ENCODE assay signal across 8 cellular contexts in genomic region chr18:36128907-36129299, GRCh38. TPM values are rescaled to one million over a fixed set of nuclear protein-coding genes. Genes with fewer than 3 reads are reported as not detected.
DNase-seq lines count a peak whose midpoint lies in the region; ATAC-seq and TF ChIP-seq lines count a peak whose summit lies in the region.

No MANE protein-coding gene starts in this region.

- H4K20me1 ChIP-seq in KMS-11 (ENCODE audit: insufficient read depth) (no peaks in the 10 kb centered on the region; the same call in 1 of the 2 replicates), neural cell (ENCODE audit: insufficient read depth) (no peaks in the 10 kb centered on the region)

- no peak for TF ChIP-seq EP300 in neural cell (conservative IDR thresholded peaks at IDR 0.05; ENCODE audit: poor library complexity, severe bottlenecking)

- peak overlapping the region; percentile 99 for H3K4me3 ChIP-seq in ACC112 (ENCODE audit: low read depth, low read length)
- H3K4me3 ChIP-seq in KMS-11 (IDR thresholded peaks at IDR 0.05; ENCODE audit: insufficient read depth, low read depth, low read length), result peak overlapping the region; percentile 80
- peak overlapping the region; percentile 67 to 100 (median 97) for H3K4me3 ChIP-seq in dorsolateral prefrontal cortex
- H3K4me3 ChIP-seq in neural cell (ENCODE audit: low read length), result peak overlapping the region; percentile 75

- H2AFZ ChIP-seq in ACC112 (ENCODE audit: low read length, unreplicated experiment), result peak overlapping the region; percentile 81
- H2AFZ ChIP-seq in KMS-11 (ENCODE audit: low read depth), result peak overlapping the region; percentile 99
- peak overlapping the region; percentile 95 for H2AFZ ChIP-seq in neural cell (ENCODE audit: low read depth, low read length)

- peaks cover 51% of the 10 kb centered on the region for H3K79me2 ChIP-seq in ACC112 (ENCODE audit: control insufficient read depth, insufficient read depth, low read length, unreplicated experiment)
- peaks cover 65% of the 10 kb centered on the region for H3K79me2 ChIP-seq in KMS-11 (ENCODE audit: insufficient read depth, low read depth)
- peaks cover 88% of the 10 kb centered on the region for H3K79me2 ChIP-seq in neural cell (replicated peaks; ENCODE audit: insufficient read depth, low read length)

- TF ChIP-seq RAD21 in neural cell (conservative IDR thresholded peaks at IDR 0.05), result no peak

- no peak for TF ChIP-seq CTCF in KMS-11 (conservative IDR thresholded peaks at IDR 0.05; ENCODE audit: low read depth, low read length)
- TF ChIP-seq CTCF in dorsolateral prefrontal cortex (IDR thresholded peaks at IDR 0.05 in 54 of 56, conservative IDR thresholded peaks at IDR 0.05 in 2 of 56; ENCODE audit: low read depth in 1 of 56, partially characterized antibody in 56 of 56), result peak in 1 of 56 donors; percentile 7
- no peak for TF ChIP-seq CTCF in neural cell (IDR thresholded peaks at IDR 0.05; ENCODE audit: poor library complexity, severe bottlenecking)

- ATAC-seq in GM19463 (IDR thresholded peaks at IDR 0.05; ENCODE audit: unreplicated experiment) (peak; percentile 15), HG03196 (IDR thresholded peaks at IDR 0.05; ENCODE audit: unreplicated experiment) (no peak)

- peak in 1 of 10 donors; percentile 45 for DNase-seq in dorsolateral prefrontal cortex
- DNase-seq in DMS 273 (lab: John Stamatoyannopoulos, UW; ENCODE audit: unreplicated experiment), result no peak
- no peak for DNase-seq in AG20443 (ENCODE audit: low spot score)

- H3K36me3 ChIP-seq in ACC112 (ENCODE audit: insufficient read depth, low read length) (0 out of 2 replicates have a peak, but pooled peaks cover 4% of the 10 kb centered on the region), KMS-11 (ENCODE audit: insufficient read depth) (peaks cover 6% of the 10 kb centered on the region; the same call in 1 of the 2 replicates), neural cell (ENCODE audit: insufficient read depth, low read length) (peaks cover 7% of the 10 kb centered on the region)

- intact Hi-C loops in dorsolateral prefrontal cortex (cut with DNase I), result loop anchor here (1.0 to 10.0 kb wide), 4 partner anchors 62 to 166 kb away; partner anchors contain the start of genes RMP24 (in 2 of the 2), RPRD1A (in 2 of the 2) and FHOD3 (in 1 of the 2)

- H3K27me3 ChIP-seq in ACC112 (ENCODE audit: insufficient read depth, low read length), result no peaks in the 10 kb centered on the region
- H3K27me3 ChIP-seq in KMS-11 (ENCODE audit: insufficient read depth, low read depth), result no peaks in the 10 kb centered on the region
- H3K27me3 ChIP-seq in dorsolateral prefrontal cortex, result no peaks in the 10 kb centered on the region
- H3K27me3 ChIP-seq in neural cell (ENCODE audit: insufficient read depth, low read depth, low read length), result no peaks in the 10 kb centered on the region

- H3K4me2 ChIP-seq in KMS-11 (peak overlapping the region; percentile 64), neural cell (ENCODE audit: low read length) (no peak overlapping the region)

- peak overlapping the region; percentile 96 for H3K9ac ChIP-seq in KMS-11
- peak overlapping the region; percentile 99 for H3K9ac ChIP-seq in neural cell (ENCODE audit: low read length)

- peaks cover 17% of the 10 kb centered on the region for H3K4me1 ChIP-seq in ACC112 (ENCODE audit: control insufficient read depth, insufficient read depth, low read length, unreplicated experiment)
- H3K4me1 ChIP-seq in KMS-11 (ENCODE audit: low read depth, poor library complexity, severe bottlenecking), result peaks cover 42% of the 10 kb centered on the region

- no peaks in the 10 kb centered on the region for H3F3A ChIP-seq in neural cell (ENCODE audit: insufficient read depth, low read length, poor library complexity, severe bottlenecking)

- no peaks in the 10 kb centered on the region for H3K9me2 ChIP-seq in neural cell (ENCODE audit: insufficient read depth, low read length)

- no peaks in the 10 kb centered on the region for H3K9me3 ChIP-seq in neural cell (ENCODE audit: low read length)

- H3K27ac ChIP-seq in ACC112 (ENCODE audit: low read depth, low read length), result no peak overlapping the region
- H3K27ac ChIP-seq in KMS-11, result peak overlapping the region; percentile 93
- H3K27ac ChIP-seq in dorsolateral prefrontal cortex, result peak overlapping the region; percentile 91 to 100 (median 99)
- peak overlapping the region; percentile 97 for H3K27ac ChIP-seq in neural cell (ENCODE audit: low read length)

TF ChIP-seq in neural cell, 6 proteins besides CTCF, POLR2A, EP300 and RAD21:
- peak; percentile 84 for TF ChIP-seq MXI1 (conservative IDR thresholded peaks at IDR 0.05; ENCODE audit: poor library complexity, severe bottlenecking)
- TF ChIP-seq EZH2 (IDR thresholded peaks at IDR 0.05; ENCODE audit: borderline replicate concordance, insufficient read depth, low read length, poor library complexity, severe bottlenecking), result no peak

RNA-seq across cellular contexts. Expression of gene SLC39A6, which starts 0.2 kb away (rescaled TPM):
- total RNA-seq in dorsolateral prefrontal cortex, result 10 to 100 TPM; 26.2 to 53.3 (median 36.5) TPM
- 260 and 298 TPM in 2 replicates for polyA plus RNA-seq in neural cell
- 294 and 310 TPM in 2 replicates for polyA minus RNA-seq in neural cell

RNA-seq across cellular contexts. Expression of gene ELP2, which starts 0.8 kb away (rescaled TPM):
- total RNA-seq in dorsolateral prefrontal cortex, result 100 to 1,000 TPM in 75 of 120 experiments, 10 to 100 TPM in 45; 61.4 to 145 (median 105) TPM
- 77.1 and 83.6 TPM in 2 replicates for polyA plus RNA-seq in neural cell
- polyA minus RNA-seq in neural cell, result 112 and 141 TPM in 2 replicates

RNA-seq across cellular contexts. Expression of gene MOCOS, which starts 58.4 kb away (rescaled TPM):
- total RNA-seq in dorsolateral prefrontal cortex, result 1 to 10 TPM in 10 of 120 experiments, under 1 TPM in 109, not detected in 1; 0.13 to 2.5 (median 0.43) TPM
- not detected in 2 replicates for polyA plus RNA-seq in neural cell
- polyA minus RNA-seq in neural cell, result not detected in 2 replicates
